Comparison of ENCODE assay signal across 2 cellular contexts in the genomic region with DNA sequence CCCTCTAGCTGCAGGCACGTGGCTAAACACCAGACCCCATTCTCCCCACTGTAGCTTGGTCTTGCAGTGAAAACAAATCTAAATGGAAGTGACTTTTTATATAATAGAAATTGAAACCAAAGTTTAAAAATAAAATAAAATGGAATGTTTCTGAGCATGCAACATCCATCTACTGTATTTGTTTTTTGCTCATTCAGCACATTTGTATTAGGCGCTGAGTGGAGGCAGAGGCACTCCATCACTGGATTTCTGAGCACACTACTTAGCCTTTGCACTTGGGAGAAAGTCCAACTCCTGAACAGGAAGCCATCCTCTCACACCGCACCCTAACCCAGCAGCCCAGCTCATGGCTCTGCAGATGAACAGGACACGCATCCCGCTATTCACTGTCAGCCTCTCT.
TF ChIP-seq lines count a peak whose summit lies in the region.

No MANE protein-coding gene starts in this region.

TF ChIP-seq in A549, 52 proteins besides CTCF, POLR2A, EP300 and RAD21 (continued from another document):
- no peak for TF ChIP-seq NPAS2 (CRISPR knock-in tag; IDR thresholded peaks at IDR 0.05; ENCODE audit: borderline replicate concordance)
- TF ChIP-seq, protein P1, sequence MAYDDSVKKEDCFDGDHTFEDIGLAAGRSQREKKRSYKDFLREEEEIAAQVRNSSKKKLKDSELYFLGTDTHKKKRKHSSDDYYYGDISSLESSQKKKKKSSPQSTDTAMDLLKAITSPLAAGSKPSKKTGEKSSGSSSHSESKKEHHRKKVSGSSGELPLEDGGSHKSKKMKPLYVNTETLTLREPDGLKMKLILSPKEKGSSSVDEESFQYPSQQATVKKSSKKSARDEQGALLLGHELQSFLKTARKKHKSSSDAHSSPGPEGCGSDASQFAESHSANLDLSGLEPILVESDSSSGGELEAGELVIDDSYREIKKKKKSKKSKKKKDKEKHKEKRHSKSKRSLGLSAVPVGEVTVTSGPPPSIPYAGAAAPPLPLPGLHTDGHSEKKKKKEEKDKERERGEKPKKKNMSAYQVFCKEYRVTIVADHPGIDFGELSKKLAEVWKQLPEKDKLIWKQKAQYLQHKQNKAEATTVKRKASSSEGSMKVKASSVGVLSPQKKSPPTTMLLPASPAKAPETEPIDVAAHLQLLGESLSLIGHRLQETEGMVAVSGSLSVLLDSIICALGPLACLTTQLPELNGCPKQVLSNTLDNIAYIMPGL (CRISPR knock-in tag; IDR thresholded peaks at IDR 0.05; ENCODE audit: borderline replicate concordance), result no peak
- TF ChIP-seq EHF (CRISPR knock-in tag; IDR thresholded peaks at IDR 0.05), result no peak
- TF ChIP-seq FOSB (CRISPR knock-in tag; IDR thresholded peaks at IDR 0.05), result no peak
- peak; percentile 84 for TF ChIP-seq MAFK (IDR thresholded peaks at IDR 0.05; ENCODE audit: partially characterized antibody)

TF ChIP-seq in IMR-90, 13 proteins besides CTCF, POLR2A, EP300 and RAD21:
- TF ChIP-seq, protein P2, sequence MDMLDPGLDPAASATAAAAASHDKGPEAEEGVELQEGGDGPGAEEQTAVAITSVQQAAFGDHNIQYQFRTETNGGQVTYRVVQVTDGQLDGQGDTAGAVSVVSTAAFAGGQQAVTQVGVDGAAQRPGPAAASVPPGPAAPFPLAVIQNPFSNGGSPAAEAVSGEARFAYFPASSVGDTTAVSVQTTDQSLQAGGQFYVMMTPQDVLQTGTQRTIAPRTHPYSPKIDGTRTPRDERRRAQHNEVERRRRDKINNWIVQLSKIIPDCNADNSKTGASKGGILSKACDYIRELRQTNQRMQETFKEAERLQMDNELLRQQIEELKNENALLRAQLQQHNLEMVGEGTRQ (IDR thresholded peaks at IDR 0.05; ENCODE audit: low read depth, low read length), result no peak
- TF ChIP-seq MAFK (IDR thresholded peaks at IDR 0.05; ENCODE audit: low read depth, low read length), result peak; percentile 84
